8 cellular contexts compared by ENCODE assay signal in the genomic region with DNA sequence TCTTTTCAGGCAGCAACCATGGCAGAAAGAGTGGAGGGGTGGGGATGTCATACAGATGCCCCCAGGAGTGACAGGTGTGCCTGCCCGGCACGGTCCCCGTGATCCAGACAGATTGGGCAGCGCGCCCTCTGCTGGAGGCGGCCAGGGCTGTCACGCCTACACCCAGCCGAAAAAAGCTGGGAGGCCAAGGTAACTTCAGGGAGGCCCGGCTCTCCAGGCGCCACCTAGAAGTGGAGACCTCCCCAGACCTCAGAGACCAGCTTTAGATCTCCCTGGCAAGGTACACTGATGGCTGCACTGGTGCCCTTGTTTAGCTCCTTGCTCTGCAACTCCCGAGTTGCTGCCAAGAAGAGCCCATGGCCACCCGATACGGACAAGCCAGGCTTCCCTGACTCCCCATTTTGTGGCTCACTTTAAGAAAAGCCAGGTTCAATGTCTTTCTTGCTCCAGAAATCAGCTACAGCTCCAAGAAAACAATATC. TPM values are rescaled to one million over a fixed set of nuclear protein-coding genes. Genes with fewer than 3 reads are reported as not detected.
DNase-seq lines count a peak whose midpoint lies in the region; ATAC-seq and TF ChIP-seq lines count a peak whose summit lies in the region.

No MANE protein-coding gene starts in this region.

- peaks cover 7% of the 10 kb centered on the region for H3K4me1 Mint-ChIP-seq in Caco-2 (ENCODE audit: low read depth, unreplicated experiment)
- H3K4me1 Mint-ChIP-seq in nephron: peaks cover 10% of the 10 kb centered on the region

- POLR2A ChIA-PET in Caco-2 (lab: Charles Lee): no interaction called here

- no peaks in the 10 kb centered on the region for H3K9me3 Mint-ChIP-seq in Caco-2 (ENCODE audit: unreplicated experiment)
- no peaks in the 10 kb centered on the region for H3K9me3 Mint-ChIP-seq in nephron

- peaks cover 2% of the 10 kb centered on the region for H3K36me3 ChIP-seq in Caco-2 (ENCODE audit: control insufficient read depth, insufficient read depth, low read length)

- DNase-seq in Caco-2 (peak; percentile 63 to 80), NOMO-1 treated with dmso at 0.1 percent for 144 hours (lab: John Stamatoyannopoulos, UW; ENCODE audit: unreplicated experiment) (peak; percentile 27), epithelial cell of esophagus (ENCODE audit: low read depth) (peak; percentile 55)
- DNase-seq in activated CD8-positive, alpha-beta memory T cell treated with anti-CD3 and anti-CD28 coated beads, Interleukin-2, amount 50 U/mL, for 48 hours: peak; percentile 95
- peak; percentile 55 for DNase-seq in stimulated activated naive CD4-positive, alpha-beta T cell treated with Interleukin-2 at 50 U/mL for 16 hours (lab: John Stamatoyannopoulos, UW)

- CTCF ChIA-PET in Caco-2 (lab: Charles Lee): interaction anchor here (0.6 to 2.2 kb wide), 7 partner anchors 9 to 191 kb away, joined by 3 to 19 read pairs (median 4); partner anchors contain the start of gene ETNK2

- H3K27me3 Mint-ChIP-seq in Caco-2 (ENCODE audit: insufficient read depth, unreplicated experiment) (no peaks in the 10 kb centered on the region), nephron (ENCODE audit: low read depth) (peaks cover 39% of the 10 kb centered on the region)

- H3K36me3 Mint-ChIP-seq in Caco-2 (ENCODE audit: insufficient read depth, unreplicated experiment) (peaks cover 6% of the 10 kb centered on the region), nephron (ENCODE audit: low read depth) (no peaks in the 10 kb centered on the region)

- no peaks in the 10 kb centered on the region for H3K9me3 ChIP-seq in Caco-2

- H3K4me3 ChIP-seq in Caco-2 (ENCODE audit: low read depth, low read length) (no peak overlapping the region), epithelial cell of esophagus (ENCODE audit: low read length) (no peak overlapping the region)

- H3K4me3 Mint-ChIP-seq in Caco-2 (ENCODE audit: unreplicated experiment): no peak overlapping the region
- H3K4me3 Mint-ChIP-seq in nephron: no peak overlapping the region

- no peak overlapping the region for H3K27ac Mint-ChIP-seq in Caco-2 (ENCODE audit: unreplicated experiment)
- H3K27ac Mint-ChIP-seq in nephron: no peak overlapping the region

- ATAC-seq in HG02623 (IDR thresholded peaks at IDR 0.05; ENCODE audit: unreplicated experiment) (peak; percentile 45), GM19463 (IDR thresholded peaks at IDR 0.05; ENCODE audit: unreplicated experiment) (no peak)

- H3K4me1 ChIP-seq in Caco-2: no peaks in the 10 kb centered on the region

- BruUV-seq in Caco-2 (replicated peaks; lab: Mats Ljungman, UMichigan): no TSS peak

- intact Hi-C loops in Caco-2 (cut with micrococcal nuclease; ENCODE audit: unreplicated experiment): loop anchor here (1.0 kb wide), 1 partner anchor 45 kb away; no protein-coding TSS in a partner anchor

- H3K27me3 ChIP-seq in Caco-2 (replicated peaks; ENCODE audit: control insufficient read depth, insufficient read depth, low read length): no peaks in the 10 kb centered on the region

- peak; percentile 75 to 84 for TF ChIP-seq CTCF in Caco-2 (IDR thresholded peaks at IDR 0.05; ENCODE audit: insufficient read depth in 1 of 2, low read depth in 1 of 2, low read length in 1 of 2, severe bottlenecking in 1 of 2, unreplicated experiment in 1 of 2)
- TF ChIP-seq CTCF in epithelial cell of esophagus (IDR thresholded peaks at IDR 0.05; ENCODE audit: insufficient read depth, low read depth, low read length, missing control alignments): peak; percentile 91
- peak; percentile 85 to 93 (median 90) for TF ChIP-seq CTCF in nephron (IDR thresholded peaks at IDR 0.05; ENCODE audit: unreplicated experiment in 3 of 3)

RNA-seq across cellular contexts. Expression of gene GOLT1A, which starts 6.6 kb away (rescaled TPM):
- total RNA-seq in Caco-2 (2022): 20.4 and 25.9 TPM in 2 replicates

RNA-seq across cellular contexts. Expression of gene KISS1, which starts 10.9 kb away (rescaled TPM):
- total RNA-seq in Caco-2 (2022): 2.9 and 3.3 TPM in 2 replicates

RNA-seq across cellular contexts. Expression of gene REN, which starts 41.0 kb away (rescaled TPM):
- not detected in 2 replicates for total RNA-seq in Caco-2 (2022)

RNA-seq across cellular contexts. Expression of gene ETNK2, which starts 55.3 kb away (rescaled TPM):
- total RNA-seq in Caco-2 (2022): 16.2 and 21.9 TPM in 2 replicates

Comparison
In these comparisons a context has a peak if more than half of its experiments do, and no peak if none do; other contexts are left out.
1. DNase-seq: peak in every context shown above with its lines; median percentile 95 in activated CD8-positive, alpha-beta memory T cell treated with anti-CD3 and anti-CD28 coated beads, Interleukin-2, amount 50 U/mL, for 48 hours; 72 in Caco-2; 55 in epithelial cell of esophagus; 55 in stimulated activated naive CD4-positive, alpha-beta T cell treated with Interleukin-2 at 50 U/mL for 16 hours; 27 in NOMO-1 treated with dmso at 0.1 percent for 144 hours.